Comparison of ENCODE assay signal across 18 cellular contexts in genomic region chr5:171721469-171721868, GRCh38.
DNase-seq lines count a peak whose midpoint lies in the region; ATAC-seq, FAIRE-seq and TF ChIP-seq lines count a peak whose summit lies in the region.
"Had no signal": no experiment of that assay in that cellular context is flagged by ENCODE, and none has a peak within 500 bp of the region (broad histone marks: within the 10 kb centered on the region; RNA-seq: fewer than 3 reads in every experiment).

No MANE protein-coding gene starts in this region.

- intact Hi-C loops in right lobe of liver (cut with DNase I), result no loop called here
- intact Hi-C loops in HepG2 (cut with micrococcal nuclease; ENCODE audit: unreplicated experiment), result no loop called here

- no peaks in the 10 kb centered on the region for H3K4me1 ChIP-seq in right lobe of liver
- no peaks in the 10 kb centered on the region for H3K4me1 ChIP-seq in HepG2 (ENCODE audit: insufficient read depth, low read length)
- H3K4me1 ChIP-seq: thyroid gland had no signal

- H3K9ac ChIP-seq in HepG2 (ENCODE audit: insufficient read depth, low read depth, low read length), result no peak overlapping the region
- H3K9ac ChIP-seq: GM23248 had no signal

- TF ChIP-seq EP300 in HepG2 (IDR thresholded peaks at IDR 0.05; ENCODE audit: low read depth in 2 of 2, low read length in 2 of 2), result no peak
- no peak for TF ChIP-seq EP300 in HepG2 (CRISPR knock-in tag; IDR thresholded peaks at IDR 0.05; ENCODE audit: borderline replicate concordance)

- CTCF ChIA-PET in HepG2 (lab: Yijun Ruan, JAX; ENCODE audit: low intra/inter-chr PET ratio, low total read pairs), result no interaction called here

- no peak overlapping the region for H3K27ac Mint-ChIP-seq in nephron progenitor cell
- H3K27ac Mint-ChIP-seq: activated T-helper 2 cell treated with anti-CD3 and anti-CD28 coated beads, Interferon-gamma antibody, Interleukin-2, Interleukin-4, amounts not matched to agents 10 μg/mL and 5 μg/mL and 100 μg/mL, durations not matched to agents 14 hours and 24 hours and 36 hours had no signal

- no peak overlapping the region for H3K4me3 Mint-ChIP-seq in nephron progenitor cell

- in situ Hi-C loops in HepG2 (cut with HindIII; ENCODE audit: extremely low pct_ligation_motif_present, low pct_unique_long_range_greater_than_20kb) (no loop called here), SK-MEL-5 (cut with HindIII; ENCODE audit: low pct_unique_long_range_greater_than_20kb, low sequenced_read_pairs) (no loop called here)

- H3K36me3 Mint-ChIP-seq in nephron progenitor cell (ENCODE audit: low read depth), result peaks cover 8% of the 10 kb centered on the region

- TF ChIP-seq CTCF in right lobe of liver (IDR thresholded peaks at IDR 0.05) (no peak), HepG2 (CRISPR knock-in tag; IDR thresholded peaks at IDR 0.05) (no peak), nephron progenitor cell (IDR thresholded peaks at IDR 0.05) (no peak)

- H3K79me2 ChIP-seq in HepG2 (ENCODE audit: insufficient read depth, low read length), result no peaks in the 10 kb centered on the region

- BruUV-seq in HepG2 (replicated peaks; lab: Mats Ljungman, UMichigan), result no TSS peak

- FAIRE-seq in HepG2 (lab: Jason Lieb, UNC), result no peak
- no peak for FAIRE-seq in frontal cortex (lab: Jason Lieb, UNC)

- no peak for TF ChIP-seq RAD21 in HepG2 (CRISPR knock-in tag; IDR thresholded peaks at IDR 0.05)

- no peak overlapping the region for H3K4me2 ChIP-seq in HepG2 (ENCODE audit: low read depth, low read length)

- WGBS in right lobe of liver (ENCODE audit: insufficient coverage, low coverage, low lambda C conversion rate, missing lambda C conversion rate), result 26% methylated on average over 3 of the region's 5 CpGs
- 15% methylated on average over 5 of the region's 5 CpGs for WGBS in HepG2 (ENCODE audit: low lambda C conversion rate)

- TF ChIP-seq POLR2A in right lobe of liver (IDR thresholded peaks at IDR 0.05) (no peak), HepG2 (IDR thresholded peaks at IDR 0.05; ENCODE audit: insufficient read depth in 1 of 2, low read depth in 2 of 2, low read length in 2 of 2) (no peak)

- POLR2A ChIA-PET in HepG2 (lab: Yijun Ruan, JAX), result no interaction called here

- no peaks in the 10 kb centered on the region for H3K27me3 ChIP-seq in right lobe of liver
- H3K27me3 ChIP-seq in HepG2 (ENCODE audit: control insufficient read depth in 1 of 2, insufficient read depth in 2 of 2, low read length in 2 of 2), result peaks cover 0 to 16% of the 10 kb centered on the region in 2 experiments; a peak in 3 of 5 replicates
- H3K27me3 ChIP-seq: thyroid gland had no signal

- H3K27me3 Mint-ChIP-seq in nephron progenitor cell (ENCODE audit: low read depth, poor library complexity), result peaks cover 8% of the 10 kb centered on the region

- H3K36me3 ChIP-seq in right lobe of liver, result no peaks in the 10 kb centered on the region
- H3K36me3 ChIP-seq in HepG2 (replicated peaks in 1 of 2; ENCODE audit: control insufficient read depth in 1 of 2, insufficient read depth in 2 of 2, low read length in 2 of 2), result no peaks in the 10 kb centered on the region
- H3K36me3 ChIP-seq: thyroid gland had no signal

- no peak overlapping the region for H2AFZ ChIP-seq in HepG2 (ENCODE audit: low read length)
- H2AFZ ChIP-seq: GM23248 had no signal

- H3K4me3 ChIP-seq in right lobe of liver (no peak overlapping the region), HepG2 (replicated peaks in 1 of 3; ENCODE audit: insufficient read depth in 1 of 3, low read depth in 2 of 3, low read length in 3 of 3) (no peak overlapping the region)
- H3K4me3 ChIP-seq: GM23248, thyroid gland had no signal

- H4K20me1 ChIP-seq in HepG2 (ENCODE audit: insufficient read depth, low read length), result no peaks in the 10 kb centered on the region

- peaks cover 24% of the 10 kb centered on the region for H3K9me3 Mint-ChIP-seq in nephron progenitor cell

- H3K4me1 Mint-ChIP-seq in nephron progenitor cell, result peaks cover 18% of the 10 kb centered on the region

- H3K27ac ChIP-seq in right lobe of liver (no peak overlapping the region), HepG2 (ENCODE audit: extremely low read length, insufficient read depth, low read length) (no peak overlapping the region)
- H3K27ac ChIP-seq: GM23248, thyroid gland had no signal

- H3K9me3 ChIP-seq in right lobe of liver (no peaks in the 10 kb centered on the region), HepG2 (ENCODE audit: low read length) (no peaks in the 10 kb centered on the region)
- H3K9me3 ChIP-seq: thyroid gland had no signal

- DNase-seq in right lobe of liver (peak in 1 of 3 donors; percentile 23), HepG2 (ENCODE audit: low spot score) (no peak), SK-MEL-5 (ENCODE audit: low read depth, low spot score) (peak; percentile 14), globus pallidus (ENCODE audit: low spot score) (peak; percentile 7), ureter (ENCODE audit: low spot score) (peak; percentile 13), nephron progenitor cell (no peak), hypothalamus (lab: John Stamatoyannopoulos, UW) (no peak), frontal cortex (ENCODE audit: low spot score in 2 of 2) (no peak)
- DNase-seq: DMS79 treated with DMSO at 0.1 percent for 48 hours; GM23248; NCI-H2171; NCI-H526; PC-3; stimulated activated CD4-positive, alpha-beta T cell treated with anti-CD3 and anti-CD28 coated beads, Interleukin-1b, Interleukin-23, amount 100 ng/mL, for 48 hours; stimulated activated naive CD4-positive, alpha-beta T cell treated with Interleukin-2 at 50 U/mL for 16 hours; thyroid gland had no signal

- ATAC-seq in right lobe of liver (peak; percentile 34 to 60 (median 49)), HepG2 (no peak)
- ATAC-seq: left lobe of liver, PC-3 had no signal

TF ChIP-seq in HepG2, 621 proteins besides CTCF, POLR2A, EP300 and RAD21 (continues in another document):
- TF ChIP-seq ZBTB43 (CRISPR knock-in tag; conservative IDR thresholded peaks at IDR 0.05), result no peak
- TF ChIP-seq ZNF329 (CRISPR knock-in tag; IDR thresholded peaks at IDR 0.05; ENCODE audit: low read depth), result no peak
- TF ChIP-seq ZNF691 (CRISPR knock-in tag; IDR thresholded peaks at IDR 0.05; ENCODE audit: borderline replicate concordance, low read depth), result no peak
- no peak for TF ChIP-seq THAP9 (CRISPR knock-in tag; IDR thresholded peaks at IDR 0.05; ENCODE audit: borderline replicate concordance)
- TF ChIP-seq ZNF556 (CRISPR knock-in tag; IDR thresholded peaks at IDR 0.05; ENCODE audit: borderline replicate concordance), result no peak
- TF ChIP-seq HBP1 (CRISPR knock-in tag; IDR thresholded peaks at IDR 0.05; ENCODE audit: low read depth), result no peak
- no peak for TF ChIP-seq DNMT1 (CRISPR knock-in tag; IDR thresholded peaks at IDR 0.05)
- no peak for TF ChIP-seq POGZ (CRISPR knock-in tag; IDR thresholded peaks at IDR 0.05)
- no peak for TF ChIP-seq TRIM24 (CRISPR knock-in tag; IDR thresholded peaks at IDR 0.05)

Comparison
In these comparisons a context has a peak if more than half of its experiments do, and no peak if none do; other contexts are left out.
1. DNase-seq: peak in SK-MEL-5 (single experiment), globus pallidus (single experiment) and ureter (single experiment); none in HepG2 (single experiment), nephron progenitor cell (single experiment), hypothalamus (0 of 51) and frontal cortex (0 of 2).